In genomic region chr2:196798980-196799379, GRCh38 we compare ENCODE assay signal across 8 cellular contexts. TPM values are rescaled to one million over a fixed set of nuclear protein-coding genes. Genes with fewer than 3 reads are reported as not detected.
A peak's percentile ranks its signal among the peaks of the same experiment; 100 is the strongest.
DNase-seq lines count a peak whose midpoint lies in the region; ATAC-seq and TF ChIP-seq lines count a peak whose summit lies in the region.

No MANE protein-coding gene starts in this region.

- H3K4me1 ChIP-seq in ectodermal cell (ENCODE audit: control insufficient read depth, insufficient read depth, low read length), result no peaks in the 10 kb centered on the region

- ATAC-seq in natural killer cell treated with Interleukin-12 subunit alpha and Interleukin-12 subunit beta and Interleukin-15 and Interleukin-18, amount 100 ng/mL, for 72 hours, result no peak

- peaks cover 5% of the 10 kb centered on the region for H3K27me3 ChIP-seq in ectodermal cell (ENCODE audit: control insufficient read depth, insufficient read depth, low read length, poor library complexity, severe bottlenecking)

- H3K36me3 ChIP-seq in ectodermal cell (ENCODE audit: control insufficient read depth, insufficient read depth, low read length), result peaks cover 13% of the 10 kb centered on the region

- H3K9me3 ChIP-seq in ectodermal cell (ENCODE audit: control insufficient read depth, low read length), result no peaks in the 10 kb centered on the region

- H3K27ac Mint-ChIP-seq in activated naive CD4-positive, alpha-beta T cell treated with anti-CD3 and anti-CD28 coated beads, Interleukin-2, amount 10 ng/mL, durations not matched to agents 7 days and 5 days, result peak overlapping the region; percentile 91
- peak overlapping the region; percentile 90 to 98 for H3K27ac Mint-ChIP-seq in natural killer cell treated with Interleukin-12 subunit alpha and Interleukin-12 subunit beta and Interleukin-15 and Interleukin-18, amount 100 ng/mL, for 72 hours

- CTCF ChIA-PET in activated naive CD4-positive, alpha-beta T cell treated with anti-CD3 and anti-CD28 coated beads, Interleukin-2, amount 10 ng/mL, durations not matched to agents 7 days and 5 days (lab: Charles Lee), result interaction anchor here (1.4 to 1.7 kb wide), 2 partner anchors 14 to 48 kb away, joined by 4 to 8 read pairs; no protein-coding TSS in a partner anchor

- peaks cover 4% of the 10 kb centered on the region for H3K27me3 Mint-ChIP-seq in activated naive CD4-positive, alpha-beta T cell treated with anti-CD3 and anti-CD28 coated beads, Interleukin-2, amount 10 ng/mL, durations not matched to agents 7 days and 5 days
- H3K27me3 Mint-ChIP-seq in natural killer cell treated with Interleukin-12 subunit alpha and Interleukin-12 subunit beta and Interleukin-15 and Interleukin-18, amount 100 ng/mL, for 72 hours, result peaks cover 3 to 19% of the 10 kb centered on the region in 2 donors

- 2 to 9% methylated on average over 8 to 10 of the region's 10 CpGs for WGBS in ectodermal cell, 2 experiments

- H3K9me3 Mint-ChIP-seq in activated naive CD4-positive, alpha-beta T cell treated with anti-CD3 and anti-CD28 coated beads, Interleukin-2, amount 10 ng/mL, durations not matched to agents 7 days and 5 days, result no peaks in the 10 kb centered on the region
- H3K9me3 Mint-ChIP-seq in natural killer cell treated with Interleukin-12 subunit alpha and Interleukin-12 subunit beta and Interleukin-15 and Interleukin-18, amount 100 ng/mL, for 72 hours, result no peaks in the 10 kb centered on the region

- H3K4me1 Mint-ChIP-seq in activated naive CD4-positive, alpha-beta T cell treated with anti-CD3 and anti-CD28 coated beads, Interleukin-2, amount 10 ng/mL, durations not matched to agents 7 days and 5 days, result peaks cover 42% of the 10 kb centered on the region
- peaks cover 10% of the 10 kb centered on the region in 2 donors for H3K4me1 Mint-ChIP-seq in natural killer cell treated with Interleukin-12 subunit alpha and Interleukin-12 subunit beta and Interleukin-15 and Interleukin-18, amount 100 ng/mL, for 72 hours (ENCODE audit: low read depth in 2 of 2)

- H3K4me3 Mint-ChIP-seq in activated naive CD4-positive, alpha-beta T cell treated with anti-CD3 and anti-CD28 coated beads, Interleukin-2, amount 10 ng/mL, durations not matched to agents 7 days and 5 days, result peak overlapping the region; percentile 93
- H3K4me3 Mint-ChIP-seq in natural killer cell treated with Interleukin-12 subunit alpha and Interleukin-12 subunit beta and Interleukin-15 and Interleukin-18, amount 100 ng/mL, for 72 hours, result peak overlapping the region; percentile 93

- TF ChIP-seq CTCF in NB4 (IDR thresholded peaks at IDR 0.05; ENCODE audit: low read depth, low read length), result no peak

- H3K4me3 ChIP-seq in NB4 (ENCODE audit: low read depth, low read length) (peak overlapping the region; percentile 98), ectodermal cell (ENCODE audit: insufficient read depth, low read depth, low read length) (peak overlapping the region; percentile 58)

- peaks cover 24% of the 10 kb centered on the region for H3K36me3 Mint-ChIP-seq in activated naive CD4-positive, alpha-beta T cell treated with anti-CD3 and anti-CD28 coated beads, Interleukin-2, amount 10 ng/mL, durations not matched to agents 7 days and 5 days
- H3K36me3 Mint-ChIP-seq in natural killer cell treated with Interleukin-12 subunit alpha and Interleukin-12 subunit beta and Interleukin-15 and Interleukin-18, amount 100 ng/mL, for 72 hours, result peaks cover 9% of the 10 kb centered on the region

- no peak overlapping the region for H3K27ac ChIP-seq in ectodermal cell (ENCODE audit: insufficient read depth, low read depth, low read length, poor library complexity, severe bottlenecking)

- TF ChIP-seq POLR2A in NB4 (IDR thresholded peaks at IDR 0.05; ENCODE audit: extremely low read depth, insufficient read length), result no peak

- DNase-seq in activated naive CD4-positive, alpha-beta T cell treated with anti-CD3 and anti-CD28 coated beads, Interleukin-2, amount 10 ng/mL, durations not matched to agents 7 days and 5 days, result no peak
- DNase-seq in activated naive CD4-positive, alpha-beta T cell treated with Interleukin-2 at 50 U/mL for 16 hours, result no peak
- peak; percentile 31 for DNase-seq in NB4 (ENCODE audit: low read depth)
- DNase-seq in natural killer cell treated with Interleukin-12 subunit alpha and Interleukin-12 subunit beta and Interleukin-15 and Interleukin-18, amount 100 ng/mL, for 72 hours (ENCODE audit: low spot score), result no peak
- no peak for DNase-seq in NCI-H226
- DNase-seq in NCI-H345 (lab: John Stamatoyannopoulos, UW), result no peak
- no peak for DNase-seq in DMS79 (lab: John Stamatoyannopoulos, UW)

RNA-seq across cellular contexts. Expression of gene GTF3C3, which starts 0.5 kb away (rescaled TPM):
- polyA plus RNA-seq in ectodermal cell (2013, experiment 1 of 4), result 52.1 TPM
- polyA plus RNA-seq in ectodermal cell (2013, experiment 2 of 4), result 52.9 TPM
- 39.6 TPM for polyA plus RNA-seq in ectodermal cell (2013, experiment 3 of 4)
- polyA plus RNA-seq in ectodermal cell (2013, experiment 4 of 4), result 45.6 TPM
- total RNA-seq in natural killer cell treated with Interleukin-12 subunit alpha and Interleukin-12 subunit beta and Interleukin-15 and Interleukin-18, amount 100 ng/mL, for 72 hours, result 10 to 100 TPM; 54.2 to 65.0 TPM

RNA-seq across cellular contexts. Expression of gene C2orf66, which starts 10.2 kb away (rescaled TPM):
- not detected for polyA plus RNA-seq in ectodermal cell (2013, experiment 1 of 4)
- polyA plus RNA-seq in ectodermal cell (2013, experiment 2 of 4), result 0.11 TPM
- not detected for polyA plus RNA-seq in ectodermal cell (2013, experiment 3 of 4)
- not detected for polyA plus RNA-seq in ectodermal cell (2013, experiment 4 of 4)
- 1 to 10 TPM in 1 of 2 donors, under 1 TPM in 1; 0.21 to 1.3 TPM for total RNA-seq in natural killer cell treated with Interleukin-12 subunit alpha and Interleukin-12 subunit beta and Interleukin-15 and Interleukin-18, amount 100 ng/mL, for 72 hours
